13 cellular contexts compared by ENCODE assay signal in genomic region chr1:226659136-226659535, GRCh38.
DNase-seq lines count a peak whose midpoint lies in the region; ATAC-seq and TF ChIP-seq lines count a peak whose summit lies in the region.
"Had no signal": no experiment of that assay in that cellular context is flagged by ENCODE, and none has a peak within 500 bp of the region (broad histone marks: within the 10 kb centered on the region; RNA-seq: fewer than 3 reads in every experiment).

No MANE protein-coding gene starts in this region.

- H3K4me1 Mint-ChIP-seq in naive B cell: peaks cover 39 to 98% (median 51%) of the 10 kb centered on the region in 3 donors

- H3K27ac Mint-ChIP-seq in naive B cell: peak overlapping the region in 4 of 6 donors; percentile 16 to 98 (median 97)

- H3K4me3 ChIP-seq in left ventricle myocardium inferior: no peak overlapping the region
- no peak overlapping the region for H3K4me3 ChIP-seq in body of pancreas
- H3K4me3 ChIP-seq in SJCRH30: no peak overlapping the region
- no peak overlapping the region for H3K4me3 ChIP-seq in GM23248
- H3K4me3 ChIP-seq: tibial artery had no signal

- H3K9me3 Mint-ChIP-seq in naive B cell: no peaks in the 10 kb centered on the region

- no peak for TF ChIP-seq POLR2A in body of pancreas (IDR thresholded peaks at IDR 0.05)

- H3K36me3 Mint-ChIP-seq in naive B cell: no peaks in the 10 kb centered on the region

- no peaks in the 10 kb centered on the region for H3K27me3 ChIP-seq in left ventricle myocardium inferior (ENCODE audit: low read depth)
- no peaks in the 10 kb centered on the region for H3K27me3 ChIP-seq in body of pancreas
- no peaks in the 10 kb centered on the region for H3K27me3 ChIP-seq in SJCRH30
- H3K27me3 ChIP-seq in GM23248 (replicated peaks; ENCODE audit: insufficient read depth): no peaks in the 10 kb centered on the region
- H3K27me3 ChIP-seq: tibial artery had no signal

- no peak for ATAC-seq in left cardiac atrium
- no peak for ATAC-seq in body of pancreas
- ATAC-seq in naive B cell (ENCODE audit: low read depth in 2 of 2): no peak
- ATAC-seq in HG03565 (IDR thresholded peaks at IDR 0.05; ENCODE audit: unreplicated experiment): no peak
- ATAC-seq in HG03097 (IDR thresholded peaks at IDR 0.05; ENCODE audit: low FRiP score, unreplicated experiment): no peak

- no peaks in the 10 kb centered on the region for H3K4me1 ChIP-seq in left ventricle myocardium inferior
- peaks cover 82% of the 10 kb centered on the region for H3K4me1 ChIP-seq in body of pancreas
- H3K4me1 ChIP-seq in SJCRH30: peaks cover 70% of the 10 kb centered on the region
- peaks cover 37% of the 10 kb centered on the region for H3K4me1 ChIP-seq in GM23248 (ENCODE audit: insufficient read depth)

- peaks cover 29% of the 10 kb centered on the region for H3F3A ChIP-seq in GM23248 (ENCODE audit: insufficient read depth)

- H3K27ac ChIP-seq in left ventricle myocardium inferior (replicated peaks) (no peak overlapping the region), body of pancreas (peak overlapping the region; percentile 27 to 93 (median 74)), SJCRH30 (no peak overlapping the region), GM23248 (no peak overlapping the region)

- WGBS in body of pancreas, 2 donors: 86 to 90% methylated on average over 5 of the region's 5 CpGs
- 98 to 99% methylated on average over 5 of the region's 5 CpGs for WGBS in GM23248 (ENCODE audit: low coverage in 1 of 2, low lambda C conversion rate in 2 of 2, missing lambda C conversion rate in 2 of 2), 2 experiments

- no peaks in the 10 kb centered on the region for H3K27me3 Mint-ChIP-seq in naive B cell

- intact Hi-C loops in left cardiac atrium (cut with DNase I) (loop anchor here in 1 of 2 donors (10.0 kb wide), 1 partner anchor 76 kb away; the partner anchor contains the start of gene ITPKB), left ventricle myocardium inferior (cut with micrococcal nuclease) (loop anchor here (10.0 kb wide), 1 partner anchor 76 kb away; the partner anchor contains the start of gene ITPKB), body of pancreas (cut with DNase I) (no loop called here)

- H3K9me3 ChIP-seq in left ventricle myocardium inferior (replicated peaks) (no peaks in the 10 kb centered on the region), body of pancreas (no peaks in the 10 kb centered on the region), SJCRH30 (replicated peaks) (no peaks in the 10 kb centered on the region), GM23248 (ENCODE audit: low read depth) (no peaks in the 10 kb centered on the region)
- H3K9me3 ChIP-seq: tibial artery had no signal

- no peak overlapping the region for H3K4me2 ChIP-seq in GM23248 (ENCODE audit: unreplicated experiment)

- TF ChIP-seq CTCF in left ventricle myocardium inferior (IDR thresholded peaks at IDR 0.05; ENCODE audit: borderline replicate concordance) (no peak), body of pancreas (IDR thresholded peaks at IDR 0.05) (no peak)

- in situ Hi-C loops in GM23248 (cut with MboI): no loop called here

- H3K36me3 ChIP-seq in left ventricle myocardium inferior: no peaks in the 10 kb centered on the region
- no peaks in the 10 kb centered on the region for H3K36me3 ChIP-seq in body of pancreas (replicated peaks in 1 of 2; ENCODE audit: insufficient read depth in 1 of 2, low read depth in 2 of 2)
- no peaks in the 10 kb centered on the region for H3K36me3 ChIP-seq in SJCRH30
- H3K36me3 ChIP-seq in GM23248 (ENCODE audit: low read depth): no peaks in the 10 kb centered on the region
- H3K36me3 ChIP-seq: tibial artery had no signal

- DNase-seq in left cardiac atrium: peak; percentile 11
- DNase-seq in left ventricle myocardium inferior: no peak
- DNase-seq in body of pancreas: no peak
- no peak for DNase-seq in naive B cell
- DNase-seq in SJCRH30: no peak
- no peak for DNase-seq in GM23248
- DNase-seq: activated effector memory CD4-positive, alpha-beta T cell treated with anti-CD3 and anti-CD28 coated beads, Interleukin-2, amount 50 U/mL, for 16 hours; cerebellar nuclear complex; NCI-H1694; NCI-H524; tibial artery had no signal

- no peak overlapping the region for H2AFZ ChIP-seq in GM23248

- H3K79me2 ChIP-seq in GM23248 (ENCODE audit: insufficient read depth): no peaks in the 10 kb centered on the region

- H4K20me1 ChIP-seq in GM23248 (ENCODE audit: insufficient read depth): no peaks in the 10 kb centered on the region

- peak overlapping the region in 1 of 8 donors; percentile 12 for H3K4me3 Mint-ChIP-seq in naive B cell

- H3K9ac ChIP-seq in GM23248: no peak overlapping the region

- no peaks in the 10 kb centered on the region for H3K9me2 ChIP-seq in GM23248 (ENCODE audit: insufficient read depth)

Comparison
In these comparisons a context has a peak if more than half of its experiments do, and no peak if none do; other contexts are left out.
1. H3K27ac ChIP-seq: peak in body of pancreas (4 of 4); none in left ventricle myocardium inferior (single experiment), SJCRH30 (single experiment) and GM23248 (single experiment).